Comparison of ENCODE assay signal across 8 cellular contexts in the genomic region with DNA sequence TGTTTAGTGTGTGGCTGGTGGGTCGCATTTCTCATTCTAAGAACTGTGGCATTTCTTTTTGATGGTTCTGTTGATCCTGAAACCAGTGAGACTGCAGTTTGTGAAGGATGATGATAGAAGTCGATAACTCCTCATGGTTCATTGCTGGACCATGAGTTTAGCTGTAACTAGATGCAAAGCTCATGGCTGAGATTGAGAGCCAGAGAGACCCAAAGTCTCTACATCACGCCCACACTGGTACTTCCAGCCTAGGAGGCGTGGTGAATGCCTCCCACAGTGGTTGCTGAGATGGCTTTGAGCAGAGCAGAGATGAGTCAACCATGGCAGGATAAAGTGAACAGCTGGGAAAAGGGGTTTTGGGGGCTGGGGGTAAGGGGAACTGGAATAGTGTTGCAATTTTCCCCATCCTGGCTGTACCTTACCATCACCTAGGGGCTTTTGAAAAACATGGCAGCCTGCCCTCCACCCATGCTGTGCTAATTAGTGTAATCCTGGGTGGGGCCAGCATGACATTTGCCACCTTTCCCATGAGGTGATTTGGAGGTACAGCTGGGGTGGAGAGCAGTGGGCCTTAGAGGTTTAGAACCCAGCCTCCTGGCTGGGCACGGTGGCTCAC. TPM values are rescaled to one million over a fixed set of nuclear protein-coding genes. Genes with fewer than 3 reads are reported as not detected.
A peak's percentile ranks its signal among the peaks of the same experiment; 100 is the strongest.
DNase-seq lines count a peak whose midpoint lies in the region; ATAC-seq and TF ChIP-seq lines count a peak whose summit lies in the region.
"Had no signal": no experiment of that assay in that cellular context is flagged by ENCODE, and none has a peak within 500 bp of the region (broad histone marks: within the 10 kb centered on the region; RNA-seq: fewer than 3 reads in every experiment).

No MANE protein-coding gene starts in this region.

- H3K9me3 Mint-ChIP-seq in activated CD8-positive, alpha-beta T cell treated with anti-CD3 and anti-CD28 coated beads, Interleukin-2, amount 10 ng/mL, durations not matched to agents 7 days and 5 days (ENCODE audit: insufficient read depth) = peaks cover 6% of the 10 kb centered on the region

- CTCF ChIA-PET in activated CD8-positive, alpha-beta T cell treated with anti-CD3 and anti-CD28 coated beads, Interleukin-2, amount 10 ng/mL, durations not matched to agents 7 days and 5 days (lab: Charles Lee) = interaction anchor here (1.3 to 6.6 kb wide), 6 partner anchors 8 to 21 kb away, joined by 3 to 53 read pairs (median 5); no protein-coding TSS in a partner anchor

- peak; percentile 32 for ATAC-seq in GM19372 (IDR thresholded peaks at IDR 0.05; ENCODE audit: low read depth, unreplicated experiment)
- peak; percentile 32 for ATAC-seq in HG03039 (IDR thresholded peaks at IDR 0.05; ENCODE audit: unreplicated experiment)
- ATAC-seq in activated CD8-positive, alpha-beta T cell treated with anti-CD3 and anti-CD28 coated beads, Interleukin-2, amount 10 ng/mL, durations not matched to agents 7 days and 5 days = no peak

- DNase-seq in activated CD8-positive, alpha-beta T cell treated with anti-CD3 and anti-CD28 coated beads, Interleukin-2, amount 10 ng/mL, durations not matched to agents 7 days and 5 days = peak; percentile 54
- peak; percentile 72 for DNase-seq in stimulated activated CD4-positive, alpha-beta T cell treated with anti-CD3 and anti-CD28 coated beads, Interleukin-1b, Interleukin-23, amount 100 ng/mL, for 48 hours
- DNase-seq in NCI-H526 (lab: John Stamatoyannopoulos, UW) (no peak), 8988T (no peak), erythroblast (lab: John Stamatoyannopoulos, UW) (no peak)
- DNase-seq: naive B cell had no signal

- POLR2A ChIA-PET in activated CD8-positive, alpha-beta T cell treated with anti-CD3 and anti-CD28 coated beads, Interleukin-2, amount 10 ng/mL, durations not matched to agents 7 days and 5 days (lab: Charles Lee) = interaction anchor here (1.1 kb wide), 1 partner anchor 8 kb away, joined by 4 read pairs; no protein-coding TSS in a partner anchor

- H3K4me3 Mint-ChIP-seq in activated CD8-positive, alpha-beta T cell treated with anti-CD3 and anti-CD28 coated beads, Interleukin-2, amount 10 ng/mL, durations not matched to agents 7 days and 5 days = peak overlapping the region; percentile 45

- H3K27ac Mint-ChIP-seq in activated CD8-positive, alpha-beta T cell treated with anti-CD3 and anti-CD28 coated beads, Interleukin-2, amount 10 ng/mL, durations not matched to agents 7 days and 5 days = peak overlapping the region; percentile 80
- H3K27ac Mint-ChIP-seq: naive B cell had no signal

- H3K4me1 Mint-ChIP-seq in activated CD8-positive, alpha-beta T cell treated with anti-CD3 and anti-CD28 coated beads, Interleukin-2, amount 10 ng/mL, durations not matched to agents 7 days and 5 days (ENCODE audit: low read depth) = peaks cover 93% of the 10 kb centered on the region

- TF ChIP-seq POLR2A in erythroblast (IDR thresholded peaks at IDR 0.05; ENCODE audit: low read length) = no peak

- H3K27me3 Mint-ChIP-seq in activated CD8-positive, alpha-beta T cell treated with anti-CD3 and anti-CD28 coated beads, Interleukin-2, amount 10 ng/mL, durations not matched to agents 7 days and 5 days (ENCODE audit: low read depth) = no peaks in the 10 kb centered on the region
- H3K27me3 Mint-ChIP-seq: naive B cell had no signal

- peaks cover 71% of the 10 kb centered on the region for H3K36me3 Mint-ChIP-seq in activated CD8-positive, alpha-beta T cell treated with anti-CD3 and anti-CD28 coated beads, Interleukin-2, amount 10 ng/mL, durations not matched to agents 7 days and 5 days (ENCODE audit: low read depth)
- H3K36me3 Mint-ChIP-seq: naive B cell had no signal

RNA-seq across cellular contexts. Expression of gene INPP4A, which starts 24.1 kb away (rescaled TPM):
- total RNA-seq in activated CD8-positive, alpha-beta T cell treated with anti-CD3 and anti-CD28 coated beads, Interleukin-2, amount 10 ng/mL, durations not matched to agents 7 days and 5 days = 100 to 1,000 TPM; 152 to 157 TPM

Comparison
In these comparisons a context has a peak if more than half of its experiments do, and no peak if none do; other contexts are left out.
1. DNase-seq: peak in activated CD8-positive, alpha-beta T cell treated with anti-CD3 and anti-CD28 coated beads, Interleukin-2, amount 10 ng/mL, durations not matched to agents 7 days and 5 days (single experiment) and stimulated activated CD4-positive, alpha-beta T cell treated with anti-CD3 and anti-CD28 coated beads, Interleukin-1b, Interleukin-23, amount 100 ng/mL, for 48 hours (single experiment); none in NCI-H526 (0 of 2), 8988T (single experiment) and erythroblast (0 of 2).